Comparison of ENCODE assay signal across 8 cellular contexts in the genomic region with DNA sequence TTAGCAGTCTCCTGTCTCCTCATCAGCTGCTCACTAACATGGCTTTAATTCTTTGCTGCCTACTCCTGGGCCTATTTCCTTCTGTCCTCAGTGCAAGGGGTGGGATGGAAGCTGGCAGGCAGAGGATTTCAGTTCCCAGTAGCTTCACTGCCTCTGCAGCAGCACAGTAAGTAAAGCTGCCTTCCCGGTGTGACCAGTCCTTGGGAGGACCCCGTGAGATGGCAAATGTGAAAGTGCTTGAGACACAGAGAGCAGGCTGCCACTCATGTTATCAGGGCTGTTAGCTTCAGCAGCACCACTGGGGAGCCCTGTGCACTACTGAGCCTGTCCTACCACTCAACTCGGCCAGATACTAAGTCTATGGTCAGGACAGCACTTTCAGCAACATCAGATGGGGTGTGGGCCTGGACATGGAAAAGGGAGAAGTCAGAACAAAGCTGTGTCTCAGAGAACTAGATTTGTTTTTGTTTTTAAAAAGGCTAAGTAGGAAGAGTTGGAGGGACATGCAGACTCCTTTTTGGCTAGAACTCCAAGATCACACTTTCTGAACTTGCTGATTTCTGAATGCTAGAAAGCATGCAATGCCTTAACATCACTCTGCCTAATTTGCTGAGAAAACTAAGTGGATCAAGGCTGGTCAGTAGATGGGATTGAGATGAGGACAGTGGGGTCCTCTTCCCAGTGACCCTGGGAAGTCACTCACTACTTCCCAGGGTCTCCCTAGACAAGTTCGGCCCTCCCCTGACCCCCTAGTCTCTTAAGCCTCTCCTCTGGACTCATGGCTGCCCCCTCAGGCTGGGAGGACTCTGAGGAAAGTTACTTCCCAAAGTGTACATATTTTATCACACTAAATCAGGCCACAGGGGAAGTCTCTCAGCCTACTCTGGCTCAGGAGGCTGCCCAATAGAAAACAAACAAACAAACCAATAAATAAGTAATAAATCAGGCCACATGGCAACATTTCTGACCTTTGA. TPM values are rescaled to one million over a fixed set of nuclear protein-coding genes. Genes with fewer than 3 reads are reported as not detected.
DNase-seq lines count a peak whose midpoint lies in the region; ATAC-seq and TF ChIP-seq lines count a peak whose summit lies in the region.

No MANE protein-coding gene starts in this region.

- peak; percentile 62 for TF ChIP-seq CTCF in 22Rv1 (IDR thresholded peaks at IDR 0.05)
- peak; percentile 33; the same call in 1 of the 2 replicates for TF ChIP-seq CTCF in GM12875 (IDR thresholded peaks at IDR 0.05; ENCODE audit: borderline replicate concordance, insufficient read depth, low read depth, low read length)
- peak; percentile 82 for TF ChIP-seq CTCF in MM.1S (IDR thresholded peaks at IDR 0.05; ENCODE audit: low read length)
- TF ChIP-seq CTCF in osteocyte (IDR thresholded peaks at IDR 0.05) = peak; percentile 23

- peak overlapping the region; percentile 69 for H3K4me3 ChIP-seq in GM12875 (ENCODE audit: low read depth, low read length)
- H3K4me3 ChIP-seq in MM.1S (ENCODE audit: low read length) = peak overlapping the region; percentile 66

- no peaks in the 10 kb centered on the region for H3K36me3 Mint-ChIP-seq in activated T-cell treated with anti-CD3 and anti-CD28 coated beads, Interleukin-2, amount 50 U/mL, for 72 hours (ENCODE audit: insufficient read depth in 2 of 2)
- no peaks in the 10 kb centered on the region for H3K36me3 Mint-ChIP-seq in osteocyte (ENCODE audit: unreplicated experiment)

- H3K27me3 Mint-ChIP-seq in activated T-cell treated with anti-CD3 and anti-CD28 coated beads, Interleukin-2, amount 50 U/mL, for 72 hours (ENCODE audit: low read depth) = no peaks in the 10 kb centered on the region
- no peaks in the 10 kb centered on the region for H3K27me3 Mint-ChIP-seq in osteocyte (ENCODE audit: unreplicated experiment)

- no peaks in the 10 kb centered on the region for H3K9me2 ChIP-seq in MM.1S (replicated peaks; ENCODE audit: insufficient read depth, low read length)

- no peaks in the 10 kb centered on the region for H3K27me3 ChIP-seq in MM.1S (replicated peaks; ENCODE audit: insufficient read depth, low read length)

- H3K4me1 ChIP-seq in MM.1S (ENCODE audit: low read length) = peaks cover 14% of the 10 kb centered on the region

- no peaks in the 10 kb centered on the region for H3K9me3 ChIP-seq in MM.1S (replicated peaks; ENCODE audit: insufficient read depth, low read length)

- H3K4me2 ChIP-seq in MM.1S (ENCODE audit: low read depth, low read length) = peak overlapping the region; percentile 94

- no peaks in the 10 kb centered on the region for H4K20me1 ChIP-seq in MM.1S (ENCODE audit: insufficient read depth, low read length)

- H3K9ac ChIP-seq in MM.1S (ENCODE audit: low read length) = peak overlapping the region; percentile 40; the same call in 1 of the 2 replicates

- ATAC-seq in activated T-cell treated with anti-CD3 and anti-CD28 coated beads, Interleukin-2, amount 50 U/mL, for 72 hours (replicated peaks in 1 of 2) = peak; percentile 42 to 46
- no peak for ATAC-seq in GM19397 (IDR thresholded peaks at IDR 0.05; ENCODE audit: unreplicated experiment)

- H3K79me2 ChIP-seq in MM.1S (ENCODE audit: low read length) = 0 out of 2 replicates have a peak, but pooled peaks cover 10% of the 10 kb centered on the region

- peak; percentile 68 for DNase-seq in MM.1S
- DNase-seq in activated T-cell treated with anti-CD3 and anti-CD28 coated beads, Interleukin-2, amount 50 U/mL, for 72 hours = peak; percentile 39 to 41
- peak; percentile 35 for DNase-seq in germinal center (ENCODE audit: low spot score)
- DNase-seq in osteocyte (ENCODE audit: extremely low spot score, unreplicated experiment) = no peak
- no peak for DNase-seq in NCI-H2227 (lab: John Stamatoyannopoulos, UW; ENCODE audit: unreplicated experiment)

- peaks cover 13% of the 10 kb centered on the region for H3F3A ChIP-seq in MM.1S (ENCODE audit: insufficient read depth, low read length)

- H3K4me3 Mint-ChIP-seq in activated T-cell treated with anti-CD3 and anti-CD28 coated beads, Interleukin-2, amount 50 U/mL, for 72 hours = peak overlapping the region; percentile 93 to 95
- H3K4me3 Mint-ChIP-seq in osteocyte (ENCODE audit: unreplicated experiment) = peak overlapping the region; percentile 73

- peak overlapping the region; percentile 38 for H3K27ac Mint-ChIP-seq in activated T-cell treated with anti-CD3 and anti-CD28 coated beads, Interleukin-2, amount 50 U/mL, for 72 hours
- peak overlapping the region; percentile 83 for H3K27ac Mint-ChIP-seq in osteocyte (ENCODE audit: unreplicated experiment)

- no peaks in the 10 kb centered on the region for H3K36me3 ChIP-seq in MM.1S (replicated peaks; ENCODE audit: insufficient read depth, low read length)

- no peaks in the 10 kb centered on the region for H3K9me3 Mint-ChIP-seq in activated T-cell treated with anti-CD3 and anti-CD28 coated beads, Interleukin-2, amount 50 U/mL, for 72 hours
- no peaks in the 10 kb centered on the region for H3K9me3 Mint-ChIP-seq in osteocyte (ENCODE audit: unreplicated experiment)

- peak overlapping the region; percentile 42; the same call in 1 of the 2 replicates for H3K27ac ChIP-seq in 22Rv1
- peak overlapping the region; percentile 41; the same call in 1 of the 2 replicates for H3K27ac ChIP-seq in MM.1S (ENCODE audit: low read length)

- H3K4me1 Mint-ChIP-seq in activated T-cell treated with anti-CD3 and anti-CD28 coated beads, Interleukin-2, amount 50 U/mL, for 72 hours (ENCODE audit: low read depth) = peaks cover 28% of the 10 kb centered on the region
- peaks cover 29% of the 10 kb centered on the region for H3K4me1 Mint-ChIP-seq in osteocyte (ENCODE audit: unreplicated experiment)

- H2AFZ ChIP-seq in MM.1S (ENCODE audit: low read length) = peak overlapping the region; percentile 80

RNA-seq across cellular contexts. Expression of a gene that starts 1.1 kb away (rescaled TPM):
- total RNA-seq in activated T-cell treated with anti-CD3 and anti-CD28 coated beads, Interleukin-2, amount 50 U/mL, for 72 hours = 10 to 100 TPM; 30.2 to 43.0 TPM
- total RNA-seq in osteocyte = 25.4 and 28.1 TPM in 2 replicates

RNA-seq across cellular contexts. Expression of a gene that starts 29.8 kb away (rescaled TPM):
- 10 to 100 TPM; 57.6 to 63.6 TPM for total RNA-seq in activated T-cell treated with anti-CD3 and anti-CD28 coated beads, Interleukin-2, amount 50 U/mL, for 72 hours
- total RNA-seq in osteocyte = 87.0 and 87.2 TPM in 2 replicates

RNA-seq across cellular contexts. Expression of a gene that starts 41.6 kb away (rescaled TPM):
- total RNA-seq in activated T-cell treated with anti-CD3 and anti-CD28 coated beads, Interleukin-2, amount 50 U/mL, for 72 hours = not detected
- not detected in 2 replicates for total RNA-seq in osteocyte

RNA-seq across cellular contexts. Expression of a gene that starts 51.6 kb away (rescaled TPM):
- total RNA-seq in activated T-cell treated with anti-CD3 and anti-CD28 coated beads, Interleukin-2, amount 50 U/mL, for 72 hours = 10 to 100 TPM; 29.2 to 34.0 TPM
- total RNA-seq in osteocyte = 36.7 and 37.5 TPM in 2 replicates

RNA-seq across cellular contexts. Expression of a gene that starts 54.1 kb away (rescaled TPM):
- total RNA-seq in activated T-cell treated with anti-CD3 and anti-CD28 coated beads, Interleukin-2, amount 50 U/mL, for 72 hours = 10 to 100 TPM; 42.9 to 43.1 TPM
- total RNA-seq in osteocyte = 2.8 and 3.6 TPM in 2 replicates

Comparison
In these comparisons a context has a peak if more than half of its experiments do, and no peak if none do; other contexts are left out.
1. CTCF ChIP-seq: peak in every context shown above with its lines; median percentile 82 in MM.1S; 62 in 22Rv1; 33 in GM12875; 23 in osteocyte.
2. DNase-seq: peak in MM.1S (single experiment), activated T-cell treated with anti-CD3 and anti-CD28 coated beads, Interleukin-2, amount 50 U/mL, for 72 hours (2 of 2) and germinal center (single experiment); none in osteocyte (single experiment) and NCI-H2227 (single experiment).